ENCODE assay signal across 8 cellular contexts in the genomic region with DNA sequence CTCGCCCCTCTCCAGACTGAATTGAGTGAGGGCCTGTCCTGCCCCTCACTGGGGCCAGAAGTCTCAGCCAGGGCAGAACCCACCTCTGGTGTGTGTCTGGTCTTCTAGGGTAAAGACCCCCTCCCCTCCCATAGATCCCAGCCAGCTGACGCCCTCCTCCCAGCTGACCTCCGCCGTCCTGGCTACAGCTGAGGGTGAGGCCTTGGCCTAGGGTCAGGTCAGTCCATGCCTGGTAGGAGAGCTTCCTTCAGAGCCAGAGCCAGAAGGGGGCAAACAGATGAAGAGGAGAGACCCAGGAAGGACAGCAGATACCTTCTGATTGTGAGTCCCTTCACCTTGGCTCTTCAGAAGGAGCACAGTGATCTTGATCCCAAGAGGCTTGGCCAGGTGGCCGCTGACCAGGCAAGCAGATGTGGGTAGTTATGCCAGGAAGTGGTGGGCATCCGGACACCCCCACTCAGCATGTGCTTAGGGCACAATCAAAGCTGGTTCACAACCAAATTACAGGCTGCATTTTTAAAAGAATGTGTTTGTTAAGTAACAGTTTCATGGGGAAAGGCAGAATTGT. TPM values are rescaled to one million over a fixed set of nuclear protein-coding genes. Genes with fewer than 3 reads are reported as not detected.
DNase-seq lines count a peak whose midpoint lies in the region; ATAC-seq and TF ChIP-seq lines count a peak whose summit lies in the region.

No MANE protein-coding gene starts in this region.

- peaks cover 72% of the 10 kb centered on the region for H3K36me3 Mint-ChIP-seq in stimulated activated effector memory CD8-positive, alpha-beta T cell treated with anti-CD3 and anti-CD28 coated beads, Interleukin-12 subunit alpha, Interleukin-12 subunit beta, amount 100 ng/mL, for 72 hours

- H3K4me2 ChIP-seq in trophoblast cell (ENCODE audit: low read length): no peak overlapping the region

- H2BK12ac ChIP-seq in trophoblast cell (ENCODE audit: low read length): no peak overlapping the region

- peaks cover 70% of the 10 kb centered on the region for H3K36me3 ChIP-seq in RWPE2 (ENCODE audit: low read depth)
- H3K36me3 ChIP-seq in esophagus muscularis mucosa: peaks cover 0 to 72% (median 61%) of the 10 kb centered on the region in 4 donors
- peaks cover 0 to 8% of the 10 kb centered on the region in 2 experiments for H3K36me3 ChIP-seq in trophoblast cell (ENCODE audit: control insufficient read depth in 1 of 2, insufficient read depth in 2 of 2, low read length in 2 of 2)

- peak overlapping the region; percentile 78 for H3K4me3 Mint-ChIP-seq in stimulated activated effector memory CD8-positive, alpha-beta T cell treated with anti-CD3 and anti-CD28 coated beads, Interleukin-12 subunit alpha, Interleukin-12 subunit beta, amount 100 ng/mL, for 72 hours

- no peak overlapping the region for H2AK5ac ChIP-seq in trophoblast cell (ENCODE audit: low read length)

- H3K9me3 Mint-ChIP-seq in stimulated activated effector memory CD8-positive, alpha-beta T cell treated with anti-CD3 and anti-CD28 coated beads, Interleukin-12 subunit alpha, Interleukin-12 subunit beta, amount 100 ng/mL, for 72 hours: no peaks in the 10 kb centered on the region

- H3K27me3 ChIP-seq in RWPE2 (ENCODE audit: insufficient read depth, poor library complexity, severe bottlenecking) (no peaks in the 10 kb centered on the region), esophagus muscularis mucosa (no peaks in the 10 kb centered on the region), trophoblast cell (ENCODE audit: insufficient read depth, low read length) (no peaks in the 10 kb centered on the region)

- H3K9ac ChIP-seq in trophoblast cell (ENCODE audit: low read length): no peak overlapping the region

- no peaks in the 10 kb centered on the region for H3K9me3 ChIP-seq in RWPE2 (ENCODE audit: severe bottlenecking)
- H3K9me3 ChIP-seq in esophagus muscularis mucosa: no peaks in the 10 kb centered on the region
- peaks cover 6% of the 10 kb centered on the region for H3K9me3 ChIP-seq in trophoblast cell (ENCODE audit: insufficient read depth, low read depth, low read length)

- intact Hi-C loops in esophagus muscularis mucosa (cut with DNase I): no loop called here

- no peak overlapping the region for H4K12ac ChIP-seq in trophoblast cell (ENCODE audit: low read depth, low read length)

- H3K4ac ChIP-seq in trophoblast cell (ENCODE audit: low read depth, low read length): no peak overlapping the region

- no peaks in the 10 kb centered on the region for H3K79me1 ChIP-seq in trophoblast cell (ENCODE audit: low read length)

- no peak overlapping the region for H4K91ac ChIP-seq in trophoblast cell (ENCODE audit: low read depth, low read length)

- no peak for TF ChIP-seq CTCF in RWPE2 (IDR thresholded peaks at IDR 0.05; ENCODE audit: poor library complexity, severe bottlenecking)
- no peak for TF ChIP-seq CTCF in esophagus muscularis mucosa (IDR thresholded peaks at IDR 0.05)

- H3K27ac ChIP-seq in RWPE2 (ENCODE audit: poor library complexity, severe bottlenecking) (peak overlapping the region; percentile 83), esophagus muscularis mucosa (replicated peaks in 1 of 4) (peak overlapping the region; percentile 75 to 84 (median 78)), trophoblast cell (ENCODE audit: low read depth, low read length) (no peak overlapping the region)

- no peak overlapping the region for H2BK120ac ChIP-seq in trophoblast cell (ENCODE audit: insufficient read depth, low read length, poor library complexity)

- peak overlapping the region; percentile 99 for H3K27ac Mint-ChIP-seq in stimulated activated effector memory CD8-positive, alpha-beta T cell treated with anti-CD3 and anti-CD28 coated beads, Interleukin-12 subunit alpha, Interleukin-12 subunit beta, amount 100 ng/mL, for 72 hours

- no peak overlapping the region for H3K18ac ChIP-seq in trophoblast cell (ENCODE audit: low read length)

- no peak overlapping the region for H2BK5ac ChIP-seq in trophoblast cell (ENCODE audit: low read depth, low read length, poor library complexity)

- no peaks in the 10 kb centered on the region for H3K79me2 ChIP-seq in trophoblast cell (ENCODE audit: control insufficient read depth, insufficient read depth, low read length, poor library complexity)

- no peak overlapping the region for H3K4me3 ChIP-seq in RWPE2 (ENCODE audit: severe bottlenecking)
- H3K4me3 ChIP-seq in esophagus muscularis mucosa: no peak overlapping the region
- H3K4me3 ChIP-seq in trophoblast cell (ENCODE audit: low read depth, low read length): no peak overlapping the region

- 71% methylated on average over 2 of the region's 6 CpGs for WGBS in esophagus muscularis mucosa
- WGBS in trophoblast cell (ENCODE audit: extremely low coverage, insufficient coverage, insufficient read length): no CpG with 5 or more reads among the region's 6 CpGs

- ATAC-seq in GM19438 (IDR thresholded peaks at IDR 0.05; ENCODE audit: low read depth, unreplicated experiment) (peak; percentile 5), RWPE2 (ENCODE audit: low read depth) (no peak)
- ATAC-seq in stimulated activated effector memory CD8-positive, alpha-beta T cell treated with anti-CD3 and anti-CD28 coated beads, Interleukin-12 subunit alpha, Interleukin-12 subunit beta, amount 100 ng/mL, for 72 hours: peak; percentile 3

- H3K4me1 Mint-ChIP-seq in stimulated activated effector memory CD8-positive, alpha-beta T cell treated with anti-CD3 and anti-CD28 coated beads, Interleukin-12 subunit alpha, Interleukin-12 subunit beta, amount 100 ng/mL, for 72 hours: peaks cover 58% of the 10 kb centered on the region

- H3K14ac ChIP-seq in trophoblast cell (ENCODE audit: low read length): no peak overlapping the region

- no peak overlapping the region for H3K23ac ChIP-seq in trophoblast cell (ENCODE audit: low read length)

- H2AFZ ChIP-seq in trophoblast cell (ENCODE audit: insufficient read depth, low read length, poor library complexity): no peak overlapping the region

- DNase-seq in RWPE2 (ENCODE audit: low spot score) (no peak), esophagus muscularis mucosa (ENCODE audit: extremely low spot score) (no peak), trophoblast cell (no peak), SKM-1 (lab: John Stamatoyannopoulos, UW; ENCODE audit: unreplicated experiment) (no peak), iPS-NIHi7 (ENCODE audit: extremely low spot score) (no peak), GM19240 (ENCODE audit: insufficient read length, low spot score) (no peak)
- DNase-seq in stimulated activated effector memory CD8-positive, alpha-beta T cell treated with anti-CD3 and anti-CD28 coated beads, Interleukin-12 subunit alpha, Interleukin-12 subunit beta, amount 100 ng/mL, for 72 hours (ENCODE audit: low spot score in 2 of 2): peak; percentile 13 to 70

- TF ChIP-seq POLR2A in esophagus muscularis mucosa (IDR thresholded peaks at IDR 0.05; ENCODE audit: low read depth): no peak

- no peak for TF ChIP-seq EP300 in esophagus muscularis mucosa (IDR thresholded peaks at IDR 0.05)

- H4K8ac ChIP-seq in trophoblast cell (ENCODE audit: low read depth, low read length): no peak overlapping the region

- H3K4me1 ChIP-seq in RWPE2 (ENCODE audit: insufficient read depth, poor library complexity, severe bottlenecking) (peaks cover 45% of the 10 kb centered on the region), esophagus muscularis mucosa (peaks cover 63 to 70% (median 66%) of the 10 kb centered on the region in 4 donors), trophoblast cell (ENCODE audit: control insufficient read depth in 1 of 2, insufficient read depth in 2 of 2, low read length in 2 of 2) (no peaks in the 10 kb centered on the region)

RNA-seq across cellular contexts. Expression of a gene that starts 29.8 kb away (rescaled TPM):
- total RNA-seq in esophagus muscularis mucosa: 10 to 100 TPM; 55.5 to 95.5 (median 77.1) TPM
- 3.8 TPM in 2 replicates for polyA plus RNA-seq in trophoblast cell (2013)

Comparison
In these comparisons a context has a peak if more than half of its experiments do, and no peak if none do; other contexts are left out.
1. DNase-seq: peak in stimulated activated effector memory CD8-positive, alpha-beta T cell treated with anti-CD3 and anti-CD28 coated beads, Interleukin-12 subunit alpha, Interleukin-12 subunit beta, amount 100 ng/mL, for 72 hours (2 of 2); none in RWPE2 (single experiment), esophagus muscularis mucosa (single experiment), trophoblast cell (0 of 2), SKM-1 (single experiment), iPS-NIHi7 (single experiment) and GM19240 (single experiment).